ENCODE assay signal across 20 cellular contexts in genomic region chr3:125076464-125076863, GRCh38.
"Had no signal": no experiment of that assay in that cellular context is flagged by ENCODE, and none has a peak within 500 bp of the region (broad histone marks: within the 10 kb centered on the region; RNA-seq: fewer than 3 reads in every experiment).

No MANE protein-coding gene starts in this region.

- H3K27me3 ChIP-seq: breast epithelium, left lung, suprapubic skin, tibial artery, upper lobe of right lung had no signal

- H3K9me3 ChIP-seq: breast epithelium, left lung, suprapubic skin, tibial artery, upper lobe of right lung had no signal

- H3K36me3 Mint-ChIP-seq: activated naive CD4-positive, alpha-beta T cell treated with anti-CD3 and anti-CD28 coated beads, Interleukin-2, amount 50 U/mL, for 72 hours had no signal

- ATAC-seq: activated CD4-positive, CD25-positive, alpha-beta regulatory T cell treated with anti-CD3 and anti-CD28 coated beads, Interleukin-2, amount 50 U/mL, for 24 hours; activated naive CD4-positive, alpha-beta T cell treated with anti-CD3 and anti-CD28 coated beads, Interleukin-2, amount 50 U/mL, for 72 hours; activated T-cell treated with anti-CD3 and anti-CD28 coated beads, Interleukin-2, amount 50 U/mL, for 72 hours; left lung; right cardiac atrium had no signal

- H3K27ac Mint-ChIP-seq: activated CD4-positive, alpha-beta T cell treated with anti-CD3 and anti-CD28 coated beads, Interleukin-2, amount 10 ng/mL, durations not matched to agents 24 days and 14 days; activated naive CD4-positive, alpha-beta T cell treated with anti-CD3 and anti-CD28 coated beads, Interleukin-2, amount 50 U/mL, for 72 hours; activated T-cell treated with anti-CD3 and anti-CD28 coated beads, Interleukin-2, amount 50 U/mL, for 72 hours; dendritic cell treated with granulocyte-macrophage colony-stimulating factor and Interleukin-4, amounts not matched to agents 40 ng/mL and 50 ng/mL, for 4 days had no signal

- H3K27ac ChIP-seq: breast epithelium, left lung, suprapubic skin, tibial artery, upper lobe of right lung had no signal

- H3K9me3 Mint-ChIP-seq: activated CD4-positive, alpha-beta T cell treated with anti-CD3 and anti-CD28 coated beads, Interleukin-2, amount 10 ng/mL, durations not matched to agents 24 days and 14 days; activated naive CD4-positive, alpha-beta T cell treated with anti-CD3 and anti-CD28 coated beads, Interleukin-2, amount 50 U/mL, for 72 hours; activated T-cell treated with anti-CD3 and anti-CD28 coated beads, Interleukin-2, amount 50 U/mL, for 72 hours; dendritic cell treated with granulocyte-macrophage colony-stimulating factor and Interleukin-4, amounts not matched to agents 40 ng/mL and 50 ng/mL, for 4 days had no signal

- H3K4me1 ChIP-seq: breast epithelium, left lung, suprapubic skin, tibial artery, upper lobe of right lung had no signal

- DNase-seq: activated CD4-positive, alpha-beta T cell treated with anti-CD3 and anti-CD28 coated beads, Interleukin-2, amount 10 ng/mL, durations not matched to agents 24 days and 14 days; activated naive CD4-positive, alpha-beta T cell; activated T-cell treated with anti-CD3 and anti-CD28 coated beads for 4 hours; activated T-cell treated with anti-CD3 and anti-CD28 coated beads, Interleukin-2, amount 50 U/mL, for 72 hours; central memory CD4-positive, alpha-beta T cell; effector CD4-positive, alpha-beta T cell; left lung; right cardiac atrium; stimulated activated CD4-positive, alpha-beta T cell treated with anti-CD3 and anti-CD28 coated beads, Interleukin-15, amount 100 ng/mL, for 24 hours; stimulated activated CD4-positive, alpha-beta T cell treated with anti-CD3 and anti-CD28 coated beads, Interleukin-2, amount 100 ng/mL, for 24 hours; stimulated activated naive CD4-positive, alpha-beta T cell; tibial artery; upper lobe of right lung had no signal

- H3K4me3 Mint-ChIP-seq: activated CD4-positive, alpha-beta T cell treated with anti-CD3 and anti-CD28 coated beads, Interleukin-2, amount 10 ng/mL, durations not matched to agents 24 days and 14 days; activated T-cell treated with anti-CD3 and anti-CD28 coated beads, Interleukin-2, amount 50 U/mL, for 72 hours; dendritic cell treated with granulocyte-macrophage colony-stimulating factor and Interleukin-4, amounts not matched to agents 40 ng/mL and 50 ng/mL, for 4 days; neural crest cell had no signal

- H3K36me3 ChIP-seq: breast epithelium, left lung, suprapubic skin, tibial artery, upper lobe of right lung had no signal

- H3K4me3 ChIP-seq: breast epithelium, left lung, lung, suprapubic skin, tibial artery, upper lobe of right lung had no signal
